ENCODE assay signal across 25 cellular contexts in the genomic region with DNA sequence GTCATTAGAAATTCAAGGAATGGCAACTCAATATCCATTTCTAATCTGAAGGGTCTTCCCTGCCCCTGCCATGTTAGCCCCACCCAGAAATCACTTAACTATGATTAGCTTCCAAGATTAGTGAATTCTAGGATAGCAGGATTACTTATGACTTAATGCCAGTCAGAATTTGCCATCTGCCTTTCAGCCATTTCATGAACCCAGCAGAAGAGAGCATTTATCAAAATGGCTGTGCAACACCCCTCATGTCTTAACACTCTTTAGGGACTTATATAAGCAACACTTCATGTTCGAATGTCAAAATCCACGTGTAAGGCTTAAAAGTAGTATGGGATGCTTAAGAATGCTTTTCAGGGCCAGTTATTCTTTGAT.
"Had no signal": no experiment of that assay in that cellular context is flagged by ENCODE, and none has a peak within 500 bp of the region (broad histone marks: within the 10 kb centered on the region; RNA-seq: fewer than 3 reads in every experiment).

No MANE protein-coding gene starts in this region.

- H3K27ac ChIP-seq: colonic mucosa, esophagus muscularis mucosa, foreskin keratinocyte, gastroesophageal sphincter, heart left ventricle, hepatocyte, parathyroid adenoma, right lobe of liver, stomach, testis, tibial artery had no signal

- H3K27me3 Mint-ChIP-seq: dendritic cell treated with granulocyte-macrophage colony-stimulating factor and Interleukin-4, amounts not matched to agents 40 ng/mL and 50 ng/mL, for 4 days; type B pancreatic cell had no signal

- H3K9me3 Mint-ChIP-seq: dendritic cell treated with granulocyte-macrophage colony-stimulating factor and Interleukin-4, amounts not matched to agents 40 ng/mL and 50 ng/mL, for 4 days; natural killer cell; neural crest cell; stimulated activated effector memory CD8-positive, alpha-beta T cell treated with anti-CD3 and anti-CD28 coated beads, Interleukin-12 subunit alpha, Interleukin-12 subunit beta, amount 100 ng/mL, for 72 hours; type B pancreatic cell had no signal

- H3K9ac ChIP-seq: parathyroid adenoma had no signal

- H3K4me1 ChIP-seq: colonic mucosa, esophagus muscularis mucosa, gastroesophageal sphincter, parathyroid adenoma, stomach, testis, tibial artery had no signal

- H3K9me3 ChIP-seq: colonic mucosa, esophagus muscularis mucosa, gastroesophageal sphincter, heart left ventricle, right lobe of liver, stomach, testis, tibial artery had no signal

- FAIRE-seq: endothelial cell of umbilical vein, kidney had no signal

- H3K4me1 Mint-ChIP-seq: natural killer cell; stimulated activated effector memory CD8-positive, alpha-beta T cell treated with anti-CD3 and anti-CD28 coated beads, Interleukin-12 subunit alpha, Interleukin-12 subunit beta, amount 100 ng/mL, for 72 hours had no signal

- H3K4me3 Mint-ChIP-seq: dendritic cell treated with granulocyte-macrophage colony-stimulating factor and Interleukin-4, amounts not matched to agents 40 ng/mL and 50 ng/mL, for 4 days; natural killer cell; neural crest cell; stimulated activated effector memory CD8-positive, alpha-beta T cell treated with anti-CD3 and anti-CD28 coated beads, Interleukin-12 subunit alpha, Interleukin-12 subunit beta, amount 100 ng/mL, for 72 hours; type B pancreatic cell had no signal

- H3K36me3 Mint-ChIP-seq: natural killer cell; stimulated activated effector memory CD8-positive, alpha-beta T cell treated with anti-CD3 and anti-CD28 coated beads, Interleukin-12 subunit alpha, Interleukin-12 subunit beta, amount 100 ng/mL, for 72 hours had no signal

- H3K4me3 ChIP-seq: colonic mucosa, esophagus muscularis mucosa, gastroesophageal sphincter, heart left ventricle, hepatocyte, right lobe of liver, stomach, testis, tibial artery had no signal

- H3K4me2 ChIP-seq: hepatocyte had no signal

- H3K36me3 ChIP-seq: colonic mucosa had no signal

- H3K27ac Mint-ChIP-seq: dendritic cell treated with granulocyte-macrophage colony-stimulating factor and Interleukin-4, amounts not matched to agents 40 ng/mL and 50 ng/mL, for 4 days; natural killer cell; progenitor cell of endocrine pancreas; stimulated activated effector memory CD8-positive, alpha-beta T cell treated with anti-CD3 and anti-CD28 coated beads, Interleukin-12 subunit alpha, Interleukin-12 subunit beta, amount 100 ng/mL, for 72 hours; type B pancreatic cell had no signal

- H3K79me2 ChIP-seq: hepatocyte, parathyroid adenoma had no signal

- H3K27me3 ChIP-seq: colonic mucosa, esophagus muscularis mucosa, foreskin keratinocyte, gastroesophageal sphincter, heart left ventricle, hepatocyte, right lobe of liver, stomach, testis, tibial artery had no signal

- H2AFZ ChIP-seq: hepatocyte, parathyroid adenoma had no signal

- ATAC-seq: foreskin keratinocyte; gastroesophageal sphincter; left lobe of liver; natural killer cell; right lobe of liver; stimulated activated effector memory CD8-positive, alpha-beta T cell treated with anti-CD3 and anti-CD28 coated beads, Interleukin-12 subunit alpha, Interleukin-12 subunit beta, amount 100 ng/mL, for 72 hours had no signal

- DNase-seq: colonic mucosa; effector CD8-positive, alpha-beta T cell; foreskin keratinocyte; heart left ventricle; kidney; mesendoderm; natural killer cell; right lobe of liver; stimulated activated CD4-positive, alpha-beta T cell treated with anti-CD3 and anti-CD28 coated beads, Interleukin-2, amount 100 ng/mL, for 24 hours; stimulated activated CD4-positive, alpha-beta T cell treated with anti-CD3 and anti-CD28 coated beads, Interleukin-4, amount 100 ng/mL, for 24 hours; stimulated activated naive CD4-positive, alpha-beta T cell treated with Interleukin-2 at 50 U/mL for 16 hours; stomach; testis; tibial artery had no signal
